In genomic region chr17:69414408-69415274, GRCh38 we compare ENCODE assay signal across 9 cellular contexts. TPM values are rescaled to one million over a fixed set of nuclear protein-coding genes. Genes with fewer than 3 reads are reported as not detected.
DNase-seq lines count a peak whose midpoint lies in the region; ATAC-seq lines count a peak whose summit lies in the region.
"Had no signal": no experiment of that assay in that cellular context is flagged by ENCODE, and none has a peak within 500 bp of the region (broad histone marks: within the 10 kb centered on the region; RNA-seq: fewer than 3 reads in every experiment).

TSS of gene MAP2K6 (plus strand) at chr17:69414697. CDS start at chr17:69414985, 288 bp downstream.

- no peaks in the 10 kb centered on the region for H3K27me3 ChIP-seq in endocrine pancreas (ENCODE audit: control insufficient read depth, insufficient read depth, low read length)
- no peaks in the 10 kb centered on the region for H3K27me3 ChIP-seq in mesenchymal stem cell (ENCODE audit: control insufficient read depth in 1 of 2, insufficient read depth in 1 of 2, low read length in 2 of 2)

- H3K23ac ChIP-seq in mesenchymal stem cell (ENCODE audit: low read length in 2 of 2), result no peak within 1 kb of the TSS

- H3K9ac ChIP-seq in endocrine pancreas (ENCODE audit: control insufficient read depth, insufficient read depth, low read length) (peak within 1 kb of the TSS; percentile 50), mesenchymal stem cell (ENCODE audit: low read length) (peak within 1 kb of the TSS; percentile 88)

- peaks cover 5% of the 10 kb centered on the region for H3K4me1 ChIP-seq in endocrine pancreas (ENCODE audit: control insufficient read depth, insufficient read depth, low read length)
- H3K4me1 ChIP-seq in mesenchymal stem cell (ENCODE audit: control insufficient read depth, insufficient read depth, low read depth, low read length), result no peaks in the 10 kb centered on the region

- H3K18ac ChIP-seq in mesenchymal stem cell (ENCODE audit: low read depth in 1 of 2, low read length in 2 of 2), result peak within 1 kb of the TSS in 1 of 2 experiments; percentile 61

- H2BK12ac ChIP-seq in mesenchymal stem cell (ENCODE audit: low read length in 2 of 2), result no peak within 1 kb of the TSS

- H4K8ac ChIP-seq in mesenchymal stem cell (ENCODE audit: low read length), result peak within 1 kb of the TSS; percentile 69

- ATAC-seq in GM19023 (IDR thresholded peaks at IDR 0.05; ENCODE audit: unreplicated experiment) (peak; percentile 94), HG03159 (IDR thresholded peaks at IDR 0.05; ENCODE audit: unreplicated experiment) (peak; percentile 96)

- 3% methylated on average over 27 of the region's 27 CpGs for WGBS in mesenchymal stem cell

- CTCF ChIA-PET in activated CD4-positive, alpha-beta memory T cell treated with anti-CD3 and anti-CD28 coated beads, Interleukin-2, amount 10 ng/mL, durations not matched to agents 7 days and 5 days (lab: Charles Lee), result interaction anchor here (0.9 to 2.1 kb wide), 7 partner anchors 9 to 110 kb away, joined by 3 to 15 read pairs (median 5); partner anchors contain the start of gene ABCA5

- no peaks in the 10 kb centered on the region for H3K9me3 Mint-ChIP-seq in activated CD4-positive, alpha-beta memory T cell treated with anti-CD3 and anti-CD28 coated beads, Interleukin-2, amount 10 ng/mL, durations not matched to agents 7 days and 5 days
- H3K9me3 Mint-ChIP-seq: IgD-negative memory B cell had no signal

- no peak within 1 kb of the TSS for H4K91ac ChIP-seq in mesenchymal stem cell (ENCODE audit: low read length)

- no peaks in the 10 kb centered on the region for H3K27me3 Mint-ChIP-seq in activated CD4-positive, alpha-beta memory T cell treated with anti-CD3 and anti-CD28 coated beads, Interleukin-2, amount 10 ng/mL, durations not matched to agents 7 days and 5 days
- H3K27me3 Mint-ChIP-seq: IgD-negative memory B cell had no signal

- H3K4me3 ChIP-seq in endocrine pancreas (ENCODE audit: control insufficient read depth, insufficient read depth, low read length) (peak within 1 kb of the TSS; percentile 88), mesenchymal stem cell (ENCODE audit: insufficient read depth in 1 of 2, low read depth in 1 of 2, low read length in 2 of 2) (peak within 1 kb of the TSS; percentile 22 to 82)

- peak; percentile 93 for DNase-seq in Ammon's horn (ENCODE audit: low spot score)
- peak; percentile 64 for DNase-seq in NCI-H524 treated with DMSO at 0.1 percent for 48 hours (lab: John Stamatoyannopoulos, UW)
- DNase-seq in activated CD4-positive, alpha-beta memory T cell treated with anti-CD3 and anti-CD28 coated beads, Interleukin-2, amount 10 ng/mL, durations not matched to agents 7 days and 5 days, result peak; percentile 85
- peak; percentile 83 for DNase-seq in mesenchymal stem cell
- peak; percentile 62 for DNase-seq in stimulated activated CD8-positive, alpha-beta memory T cell treated with anti-CD3 and anti-CD28 coated beads, Interleukin-12 subunit alpha, Interleukin-12 subunit beta, amount 100 ng/mL, for 4 hours (ENCODE audit: low read depth)

- H3K27ac Mint-ChIP-seq in activated CD4-positive, alpha-beta memory T cell treated with anti-CD3 and anti-CD28 coated beads, Interleukin-2, amount 10 ng/mL, durations not matched to agents 7 days and 5 days, result no peak within 1 kb of the TSS
- H3K27ac Mint-ChIP-seq: IgD-negative memory B cell had no signal

- H2BK120ac ChIP-seq in mesenchymal stem cell (ENCODE audit: low read depth, low read length), result no peak within 1 kb of the TSS

- H3K36me3 ChIP-seq in endocrine pancreas (ENCODE audit: control insufficient read depth, insufficient read depth, low read length) (no peaks in the 10 kb centered on the region), mesenchymal stem cell (ENCODE audit: control insufficient read depth in 1 of 2, insufficient read depth in 2 of 2, low read depth in 1 of 2, low read length in 2 of 2) (no peaks in the 10 kb centered on the region)

- peaks cover 2% of the 10 kb centered on the region for H3K4me1 Mint-ChIP-seq in activated CD4-positive, alpha-beta memory T cell treated with anti-CD3 and anti-CD28 coated beads, Interleukin-2, amount 10 ng/mL, durations not matched to agents 7 days and 5 days

- POLR2A ChIA-PET in activated CD4-positive, alpha-beta memory T cell treated with anti-CD3 and anti-CD28 coated beads, Interleukin-2, amount 10 ng/mL, durations not matched to agents 7 days and 5 days (lab: Charles Lee), result interaction anchor here (1.3 to 2.4 kb wide), 4 partner anchors 10 to 87 kb away, joined by 3 to 12 read pairs (median 5); partner anchors contain the start of gene ABCA5

- H3K9me3 ChIP-seq in endocrine pancreas (ENCODE audit: control insufficient read depth, low read length) (no peaks in the 10 kb centered on the region), mesenchymal stem cell (ENCODE audit: control insufficient read depth, low read length) (no peaks in the 10 kb centered on the region)

- H2AFZ ChIP-seq in mesenchymal stem cell (ENCODE audit: low read depth, low read length), result peak within 1 kb of the TSS; percentile 33

- no peak within 1 kb of the TSS for H3K14ac ChIP-seq in mesenchymal stem cell (ENCODE audit: low read length in 2 of 2)

- no peak within 1 kb of the TSS for H3K4ac ChIP-seq in mesenchymal stem cell (ENCODE audit: low read depth in 1 of 2, low read length in 2 of 2)

- H3K36me3 Mint-ChIP-seq in activated CD4-positive, alpha-beta memory T cell treated with anti-CD3 and anti-CD28 coated beads, Interleukin-2, amount 10 ng/mL, durations not matched to agents 7 days and 5 days (ENCODE audit: low read depth), result no peaks in the 10 kb centered on the region
- H3K36me3 Mint-ChIP-seq: IgD-negative memory B cell had no signal

- peak within 1 kb of the TSS; percentile 43 for H3K27ac ChIP-seq in mesenchymal stem cell (ENCODE audit: low read length, poor library complexity, severe bottlenecking)

- H3K79me1 ChIP-seq in mesenchymal stem cell (replicated peaks; ENCODE audit: low read length, poor library complexity, severe bottlenecking), result peaks cover 2% of the 10 kb centered on the region

- no peak within 1 kb of the TSS for H2BK15ac ChIP-seq in mesenchymal stem cell (ENCODE audit: low read depth, poor library complexity, severe bottlenecking)

- H2BK5ac ChIP-seq in mesenchymal stem cell (ENCODE audit: low read depth, low read length, poor library complexity, severe bottlenecking), result no peak within 1 kb of the TSS

- H3K4me3 Mint-ChIP-seq in activated CD4-positive, alpha-beta memory T cell treated with anti-CD3 and anti-CD28 coated beads, Interleukin-2, amount 10 ng/mL, durations not matched to agents 7 days and 5 days, result no peak within 1 kb of the TSS

- H2AK5ac ChIP-seq in mesenchymal stem cell (ENCODE audit: low read length, severe bottlenecking), result no peak within 1 kb of the TSS

- peak within 1 kb of the TSS; percentile 61 for H3K4me2 ChIP-seq in mesenchymal stem cell (ENCODE audit: low read length, poor library complexity, severe bottlenecking)

RNA-seq across cellular contexts. Expression of gene MAP2K6, which starts in this region (rescaled TPM):
- total RNA-seq in activated CD4-positive, alpha-beta memory T cell treated with anti-CD3 and anti-CD28 coated beads, Interleukin-2, amount 10 ng/mL, durations not matched to agents 7 days and 5 days, result 1 to 10 TPM; 5.3 to 6.9 TPM
- polyA plus RNA-seq in mesenchymal stem cell (2013, experiment 1 of 2), result 3.7 TPM
- 4.0 TPM for polyA plus RNA-seq in mesenchymal stem cell (2013, experiment 2 of 2)

Comparison
In these comparisons a context has a peak if more than half of its experiments do, and no peak if none do; other contexts are left out.
1. Peak in every context shown above with its lines: DNase-seq, ATAC-seq, H3K4me3 ChIP-seq and H3K27ac ChIP-seq.